26 cellular contexts compared by ENCODE assay signal in genomic region chr6:34138191-34138590, GRCh38. TPM values are rescaled to one million over a fixed set of nuclear protein-coding genes. Genes with fewer than 3 reads are reported as not detected.
DNase-seq lines count a peak whose midpoint lies in the region; ATAC-seq and TF ChIP-seq lines count a peak whose summit lies in the region.
"Had no signal": no experiment of that assay in that cellular context is flagged by ENCODE, and none has a peak within 500 bp of the region (broad histone marks: within the 10 kb centered on the region; RNA-seq: fewer than 3 reads in every experiment).

No MANE protein-coding gene starts in this region.

- H3K4me1 ChIP-seq in BLaER1 (peaks cover 97% of the 10 kb centered on the region), GM23338 (ENCODE audit: insufficient read depth) (peaks cover 74% of the 10 kb centered on the region), RWPE2 (ENCODE audit: insufficient read depth, poor library complexity, severe bottlenecking) (no peaks in the 10 kb centered on the region), iPS-20b (ENCODE audit: insufficient read depth, low read length) (peaks cover 24% of the 10 kb centered on the region; the same call in 1 of the 2 replicates)

- peak; percentile 59 for DNase-seq in GM23338 (ENCODE audit: low spot score)
- DNase-seq in RWPE2 (ENCODE audit: low spot score): no peak
- no peak for DNase-seq in cerebellar nuclear complex (lab: John Stamatoyannopoulos, UW)
- no peak for DNase-seq in DMS153 (lab: John Stamatoyannopoulos, UW)
- DNase-seq: CD4-positive, alpha-beta T cell; COR-L47; DMS79 treated with DMSO at 0.1 percent for 48 hours; Kasumi-1; MV-4-11; NCI-H1105; NCI-H1436 treated with DMSO at 0.1 percent for 48 hours; NCI-H1930; NCI-H2171 treated with DMSO at 0.1 percent for 48 hours; NCI-H345; NCI-H524; NK-92 treated with Interleukin-12 subunit alpha and Interleukin-12 subunit beta, amount 100 ng/mL, for 24 hours; RPMI8226; SHP77; T-helper 1 cell had no signal

- H3K9me3 Mint-ChIP-seq in GM23338: no peaks in the 10 kb centered on the region; the same call in 2 of the 3 replicates
- H3K9me3 Mint-ChIP-seq: CD4-positive, alpha-beta T cell had no signal

- peak overlapping the region; percentile 84 for H3K4me2 ChIP-seq in BLaER1
- peak overlapping the region; percentile 63; the same call in 1 of the 2 replicates for H3K4me2 ChIP-seq in GM23338

- peaks cover 5% of the 10 kb centered on the region; the same call in 1 of the 3 replicates for H3K36me3 Mint-ChIP-seq in GM23338 (ENCODE audit: low read depth)

- H3K36me3 ChIP-seq in BLaER1 (no peaks in the 10 kb centered on the region), GM23338 (ENCODE audit: insufficient read depth) (no peaks in the 10 kb centered on the region), RWPE2 (ENCODE audit: low read depth) (no peaks in the 10 kb centered on the region), iPS-20b (ENCODE audit: insufficient read depth, low read depth, low read length) (no peaks in the 10 kb centered on the region)

- H3K27ac Mint-ChIP-seq in GM23338: peak overlapping the region; percentile 63
- H3K27ac Mint-ChIP-seq: CD4-positive, alpha-beta T cell had no signal

- H3K79me2 ChIP-seq in GM23338 (replicated peaks; ENCODE audit: insufficient read depth): peaks cover 34% of the 10 kb centered on the region

- H4K20me1 ChIP-seq in BLaER1 (peaks cover 30% of the 10 kb centered on the region), GM23338 (replicated peaks; ENCODE audit: insufficient read depth) (no peaks in the 10 kb centered on the region)

- H3K9ac ChIP-seq in BLaER1 (no peak overlapping the region), iPS-20b (ENCODE audit: low read depth, low read length) (peak overlapping the region; percentile 19; the same call in 1 of the 2 replicates)

- H2AFZ ChIP-seq in GM23338: no peak overlapping the region

- TF ChIP-seq CTCF in GM23338 (conservative IDR thresholded peaks at IDR 0.05; ENCODE audit: low read depth in 2 of 2) (no peak), RWPE2 (IDR thresholded peaks at IDR 0.05; ENCODE audit: poor library complexity, severe bottlenecking) (no peak)

- H3K9me3 ChIP-seq in BLaER1: no peaks in the 10 kb centered on the region
- H3K9me3 ChIP-seq in RWPE2 (ENCODE audit: severe bottlenecking): no peaks in the 10 kb centered on the region
- H3K9me3 ChIP-seq in iPS-20b (ENCODE audit: insufficient read depth, low read depth, low read length): no peaks in the 10 kb centered on the region

- H3F3A ChIP-seq in GM23338 (replicated peaks; ENCODE audit: low read depth): peaks cover 14% of the 10 kb centered on the region; the same call in 1 of the 2 replicates

- peak; percentile 13 for ATAC-seq in GM23338
- peak; percentile 17; the same call in 1 of the 3 replicates for ATAC-seq in RWPE2 (ENCODE audit: low read depth)
- no peak for ATAC-seq in SK-N-SH treated with all-trans-retinoic acid at 6 μM for 48 hours
- ATAC-seq: K562 had no signal

- H3K4me3 Mint-ChIP-seq in GM23338: no peak overlapping the region; the same call in 2 of the 3 replicates
- H3K4me3 Mint-ChIP-seq: CD4-positive, alpha-beta T cell had no signal

- peaks cover 89% of the 10 kb centered on the region for H3K4me1 Mint-ChIP-seq in GM23338

- H3K4me3 ChIP-seq in BLaER1 (no peak overlapping the region), GM23338 (no peak overlapping the region), RWPE2 (ENCODE audit: severe bottlenecking) (no peak overlapping the region), iPS-20b (ENCODE audit: low read length) (no peak overlapping the region)
- H3K4me3 ChIP-seq: K562 had no signal

- H3K27me3 Mint-ChIP-seq in GM23338 (ENCODE audit: insufficient read depth, low read depth, poor library complexity): peaks cover 27% of the 10 kb centered on the region

- no peak overlapping the region for H3K27ac ChIP-seq in BLaER1
- H3K27ac ChIP-seq in GM23338 (ENCODE audit: low read depth): peak overlapping the region; percentile 63; the same call in 1 of the 2 replicates
- no peak overlapping the region for H3K27ac ChIP-seq in RWPE2 (ENCODE audit: poor library complexity, severe bottlenecking)
- H3K27ac ChIP-seq in iPS-20b (ENCODE audit: low read length): no peak overlapping the region

- H3K9me2 ChIP-seq in GM23338 (ENCODE audit: insufficient read depth): no peaks in the 10 kb centered on the region

- H3K27me3 ChIP-seq in BLaER1 (peaks cover 14% of the 10 kb centered on the region), GM23338 (ENCODE audit: insufficient read depth) (peaks cover 6% of the 10 kb centered on the region), RWPE2 (ENCODE audit: insufficient read depth, poor library complexity, severe bottlenecking) (peaks cover 10% of the 10 kb centered on the region), iPS-20b (ENCODE audit: insufficient read depth, low read length) (peaks cover 17% of the 10 kb centered on the region)

TF ChIP-seq in GM23338, 12 proteins besides CTCF, POLR2A, EP300 and RAD21 (continues in another document):
- TF ChIP-seq POLR2AphosphoS5 (IDR thresholded peaks at IDR 0.05; ENCODE audit: low read depth): no peak

TF ChIP-seq in SK-N-SH treated with all-trans-retinoic acid at 6 μM for 48 hours, 23 proteins besides CTCF, POLR2A, EP300 and RAD21 (continues in another document):
- no peak for TF ChIP-seq RARB (CRISPR knock-in tag; IDR thresholded peaks at IDR 0.05)
- TF ChIP-seq, protein P1, sequence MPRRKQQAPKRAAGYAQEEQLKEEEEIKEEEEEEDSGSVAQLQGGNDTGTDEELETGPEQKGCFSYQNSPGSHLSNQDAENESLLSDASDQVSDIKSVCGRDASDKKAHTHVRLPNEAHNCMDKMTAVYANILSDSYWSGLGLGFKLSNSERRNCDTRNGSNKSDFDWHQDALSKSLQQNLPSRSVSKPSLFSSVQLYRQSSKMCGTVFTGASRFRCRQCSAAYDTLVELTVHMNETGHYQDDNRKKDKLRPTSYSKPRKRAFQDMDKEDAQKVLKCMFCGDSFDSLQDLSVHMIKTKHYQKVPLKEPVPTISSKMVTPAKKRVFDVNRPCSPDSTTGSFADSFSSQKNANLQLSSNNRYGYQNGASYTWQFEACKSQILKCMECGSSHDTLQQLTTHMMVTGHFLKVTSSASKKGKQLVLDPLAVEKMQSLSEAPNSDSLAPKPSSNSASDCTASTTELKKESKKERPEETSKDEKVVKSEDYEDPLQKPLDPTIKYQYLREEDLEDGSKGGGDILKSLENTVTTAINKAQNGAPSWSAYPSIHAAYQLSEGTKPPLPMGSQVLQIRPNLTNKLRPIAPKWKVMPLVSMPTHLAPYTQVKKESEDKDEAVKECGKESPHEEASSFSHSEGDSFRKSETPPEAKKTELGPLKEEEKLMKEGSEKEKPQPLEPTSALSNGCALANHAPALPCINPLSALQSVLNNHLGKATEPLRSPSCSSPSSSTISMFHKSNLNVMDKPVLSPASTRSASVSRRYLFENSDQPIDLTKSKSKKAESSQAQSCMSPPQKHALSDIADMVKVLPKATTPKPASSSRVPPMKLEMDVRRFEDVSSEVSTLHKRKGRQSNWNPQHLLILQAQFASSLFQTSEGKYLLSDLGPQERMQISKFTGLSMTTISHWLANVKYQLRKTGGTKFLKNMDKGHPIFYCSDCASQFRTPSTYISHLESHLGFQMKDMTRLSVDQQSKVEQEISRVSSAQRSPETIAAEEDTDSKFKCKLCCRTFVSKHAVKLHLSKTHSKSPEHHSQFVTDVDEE (CRISPR knock-in tag; IDR thresholded peaks at IDR 0.05): no peak
- no peak for TF ChIP-seq ISL1 (CRISPR knock-in tag; IDR thresholded peaks at IDR 0.05)
- TF ChIP-seq, protein P2, sequence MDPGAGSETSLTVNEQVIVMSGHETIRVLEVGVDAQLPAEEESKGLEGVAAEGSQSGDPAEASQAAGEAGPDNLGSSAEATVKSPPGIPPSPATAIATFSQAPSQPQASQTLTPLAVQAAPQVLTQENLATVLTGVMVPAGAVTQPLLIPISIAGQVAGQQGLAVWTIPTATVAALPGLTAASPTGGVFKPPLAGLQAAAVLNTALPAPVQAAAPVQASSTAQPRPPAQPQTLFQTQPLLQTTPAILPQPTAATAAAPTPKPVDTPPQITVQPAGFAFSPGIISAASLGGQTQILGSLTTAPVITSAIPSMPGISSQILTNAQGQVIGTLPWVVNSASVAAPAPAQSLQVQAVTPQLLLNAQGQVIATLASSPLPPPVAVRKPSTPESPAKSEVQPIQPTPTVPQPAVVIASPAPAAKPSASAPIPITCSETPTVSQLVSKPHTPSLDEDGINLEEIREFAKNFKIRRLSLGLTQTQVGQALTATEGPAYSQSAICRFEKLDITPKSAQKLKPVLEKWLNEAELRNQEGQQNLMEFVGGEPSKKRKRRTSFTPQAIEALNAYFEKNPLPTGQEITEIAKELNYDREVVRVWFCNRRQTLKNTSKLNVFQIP (CRISPR knock-in tag; IDR thresholded peaks at IDR 0.05; ENCODE audit: borderline replicate concordance, low read depth): no peak
- no peak for TF ChIP-seq ZC3H10 (CRISPR knock-in tag; IDR thresholded peaks at IDR 0.05)
- no peak for TF ChIP-seq PPARA (CRISPR knock-in tag; IDR thresholded peaks at IDR 0.05; ENCODE audit: borderline replicate concordance)
- TF ChIP-seq ESRRG (CRISPR knock-in tag; IDR thresholded peaks at IDR 0.05): no peak
- no peak for TF ChIP-seq ZNF565 (CRISPR knock-in tag; conservative IDR thresholded peaks at IDR 0.05; ENCODE audit: low read depth)
- TF ChIP-seq, protein P3, sequence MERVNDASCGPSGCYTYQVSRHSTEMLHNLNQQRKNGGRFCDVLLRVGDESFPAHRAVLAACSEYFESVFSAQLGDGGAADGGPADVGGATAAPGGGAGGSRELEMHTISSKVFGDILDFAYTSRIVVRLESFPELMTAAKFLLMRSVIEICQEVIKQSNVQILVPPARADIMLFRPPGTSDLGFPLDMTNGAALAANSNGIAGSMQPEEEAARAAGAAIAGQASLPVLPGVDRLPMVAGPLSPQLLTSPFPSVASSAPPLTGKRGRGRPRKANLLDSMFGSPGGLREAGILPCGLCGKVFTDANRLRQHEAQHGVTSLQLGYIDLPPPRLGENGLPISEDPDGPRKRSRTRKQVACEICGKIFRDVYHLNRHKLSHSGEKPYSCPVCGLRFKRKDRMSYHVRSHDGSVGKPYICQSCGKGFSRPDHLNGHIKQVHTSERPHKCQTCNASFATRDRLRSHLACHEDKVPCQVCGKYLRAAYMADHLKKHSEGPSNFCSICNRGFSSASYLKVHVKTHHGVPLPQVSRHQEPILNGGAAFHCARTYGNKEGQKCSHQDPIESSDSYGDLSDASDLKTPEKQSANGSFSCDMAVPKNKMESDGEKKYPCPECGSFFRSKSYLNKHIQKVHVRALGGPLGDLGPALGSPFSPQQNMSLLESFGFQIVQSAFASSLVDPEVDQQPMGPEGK (CRISPR knock-in tag; IDR thresholded peaks at IDR 0.05; ENCODE audit: borderline replicate concordance): no peak
- no peak for TF ChIP-seq ZNF70 (CRISPR knock-in tag; IDR thresholded peaks at IDR 0.05)
- no peak for TF ChIP-seq TOX (CRISPR knock-in tag; IDR thresholded peaks at IDR 0.05; ENCODE audit: borderline replicate concordance)
- no peak for TF ChIP-seq ZFP3 (CRISPR knock-in tag; IDR thresholded peaks at IDR 0.05)

RNA-seq across cellular contexts. Expression of gene GRM4, which starts 7.7 kb away (rescaled TPM):
- total RNA-seq in GM23338 (2014; rRNA removed; shearing (Covaris generic)): 24.4 and 30.6 TPM in 2 replicates
- 7.0 and 8.7 TPM in 2 replicates for polyA plus RNA-seq in GM23338 (2016; fragmentation: Nextera tagmentation; extraction: Ambion mirVana)
- total RNA-seq: HT-29, M059J, SK-MEL-5 had no signal
- polyA plus RNA-seq: K562 had no signal
